ENCODE assay signal across 8 cellular contexts in the genomic region with DNA sequence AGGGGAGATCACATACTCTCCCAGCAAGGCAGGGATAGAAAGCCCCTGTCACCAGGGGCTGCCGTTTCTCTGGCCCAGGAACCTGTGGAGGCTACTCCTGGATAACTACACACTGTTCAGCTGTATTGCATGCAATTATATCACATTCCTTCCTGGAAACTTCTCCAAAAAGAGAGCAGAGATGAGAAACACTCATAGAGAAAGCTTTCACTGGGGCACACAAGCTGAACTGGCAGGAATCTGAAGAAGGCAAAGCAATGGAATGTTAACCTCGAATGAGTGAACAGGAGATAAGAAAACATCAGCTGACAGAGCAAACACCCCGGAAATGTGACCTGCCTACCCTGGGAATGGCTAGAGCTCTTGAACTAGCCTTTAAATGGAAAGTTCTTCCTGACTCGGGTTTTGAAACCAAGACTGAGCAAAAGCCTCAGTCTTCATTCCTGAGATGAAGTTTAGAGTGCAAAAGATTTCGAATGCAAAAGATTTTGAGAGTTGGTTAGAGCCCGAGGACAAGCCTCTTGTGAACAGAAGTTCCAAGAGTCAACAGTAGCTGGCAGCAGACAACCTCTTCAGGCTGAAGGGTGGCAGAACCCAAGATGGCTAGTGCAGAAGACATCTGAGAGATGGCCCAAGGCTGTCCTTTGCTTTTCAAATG. TPM values are rescaled to one million over a fixed set of nuclear protein-coding genes. Genes with fewer than 3 reads are reported as not detected.
DNase-seq lines count a peak whose midpoint lies in the region; TF ChIP-seq lines count a peak whose summit lies in the region.

No MANE protein-coding gene starts in this region.

- H3K27me3 ChIP-seq in BE2C (no peaks in the 10 kb centered on the region), brain microvascular endothelial cell (replicated peaks) (no peaks in the 10 kb centered on the region), mesenchymal stem cell (ENCODE audit: control insufficient read depth in 1 of 2, insufficient read depth in 1 of 2, low read length in 2 of 2) (no peaks in the 10 kb centered on the region)

- in situ Hi-C loops in brain microvascular endothelial cell (cut with HindIII; ENCODE audit: low pct_ligation_motif_present, low sequenced_read_pairs) = no loop called here

- H2BK120ac ChIP-seq in mesenchymal stem cell (ENCODE audit: low read depth, low read length) = peak overlapping the region; percentile 56

- H3K4me1 ChIP-seq in BE2C (no peaks in the 10 kb centered on the region), mesenchymal stem cell (ENCODE audit: control insufficient read depth, insufficient read depth, low read depth, low read length) (peaks cover 13% of the 10 kb centered on the region)

- H2BK5ac ChIP-seq in mesenchymal stem cell (ENCODE audit: low read depth, low read length, poor library complexity, severe bottlenecking) = peak overlapping the region; percentile 97

- peaks cover 2% of the 10 kb centered on the region for H3K79me1 ChIP-seq in mesenchymal stem cell (replicated peaks; ENCODE audit: low read length, poor library complexity, severe bottlenecking)

- no peak overlapping the region for H3K4me3 ChIP-seq in BE2C (ENCODE audit: low read depth, low read length)
- no peak overlapping the region for H3K4me3 ChIP-seq in brain microvascular endothelial cell (ENCODE audit: low read depth, low read length)
- peak overlapping the region in 1 of 2 experiments; percentile 27 for H3K4me3 ChIP-seq in mesenchymal stem cell (ENCODE audit: insufficient read depth in 1 of 2, low read depth in 1 of 2, low read length in 2 of 2)

- H3K36me3 ChIP-seq in BE2C = no peaks in the 10 kb centered on the region
- H3K36me3 ChIP-seq in brain microvascular endothelial cell (replicated peaks) = no peaks in the 10 kb centered on the region
- H3K36me3 ChIP-seq in mesenchymal stem cell (ENCODE audit: control insufficient read depth in 1 of 2, insufficient read depth in 2 of 2, low read depth in 1 of 2, low read length in 2 of 2) = peaks cover 0 to 6% of the 10 kb centered on the region in 2 experiments

- peak overlapping the region; percentile 86 to 93 for H3K4ac ChIP-seq in mesenchymal stem cell (ENCODE audit: low read depth in 1 of 2, low read length in 2 of 2)

- peak overlapping the region; percentile 87 for H4K91ac ChIP-seq in mesenchymal stem cell (ENCODE audit: low read length)

- H2BK12ac ChIP-seq in mesenchymal stem cell (ENCODE audit: low read length in 2 of 2) = peak overlapping the region; percentile 37 to 69

- H3K23ac ChIP-seq in mesenchymal stem cell (ENCODE audit: low read length in 2 of 2) = no peak overlapping the region

- peak overlapping the region; percentile 29 for H3K4me2 ChIP-seq in mesenchymal stem cell (ENCODE audit: low read length, poor library complexity, severe bottlenecking)

- no peak for DNase-seq in BE2C
- peak in 49 of 76 experiments; percentile 2 to 65 (median 19) for DNase-seq in HUDEP-2 (lab: John Stamatoyannopoulos, UW; ENCODE audit: unreplicated experiment in 76 of 76)
- peak; percentile 94 for DNase-seq in brain microvascular endothelial cell
- DNase-seq in mesenchymal stem cell = peak; percentile 83
- no peak for DNase-seq in NCI-H1436 (lab: John Stamatoyannopoulos, UW)
- DNase-seq in T-helper 2 cell = no peak
- DNase-seq in hypothalamus (lab: John Stamatoyannopoulos, UW) = no peak
- no peak for DNase-seq in activated CD4-positive, alpha-beta T cell treated with anti-CD3 and anti-CD28 coated beads, Interleukin-2, amount 50 U/mL, for 48 hours

- H2AFZ ChIP-seq in mesenchymal stem cell (ENCODE audit: low read depth, low read length) = no peak overlapping the region

- H3K9me3 ChIP-seq in BE2C = no peaks in the 10 kb centered on the region
- no peaks in the 10 kb centered on the region for H3K9me3 ChIP-seq in mesenchymal stem cell (ENCODE audit: control insufficient read depth, low read length)

- H3K9ac ChIP-seq in mesenchymal stem cell (ENCODE audit: low read length) = peak overlapping the region; percentile 92

- H4K8ac ChIP-seq in mesenchymal stem cell (ENCODE audit: low read length) = peak overlapping the region; percentile 75

- H3K27ac ChIP-seq in brain microvascular endothelial cell (peak overlapping the region; percentile 95), mesenchymal stem cell (ENCODE audit: low read length, poor library complexity, severe bottlenecking) (peak overlapping the region; percentile 100)

- TF ChIP-seq CTCF in BE2C (IDR thresholded peaks at IDR 0.05; ENCODE audit: low read depth, low read length) (peak; percentile 28), brain microvascular endothelial cell (IDR thresholded peaks at IDR 0.05; ENCODE audit: low read depth, low read length, missing control alignments) (peak; percentile 85)

- no peak overlapping the region for H2BK15ac ChIP-seq in mesenchymal stem cell (ENCODE audit: low read depth, poor library complexity, severe bottlenecking)

- peak overlapping the region; percentile 92 for H2AK5ac ChIP-seq in mesenchymal stem cell (ENCODE audit: low read length, severe bottlenecking)

- H3K14ac ChIP-seq in mesenchymal stem cell (ENCODE audit: low read length in 2 of 2) = no peak overlapping the region

- WGBS in mesenchymal stem cell = 21% methylated on average over 6 of the region's 6 CpGs

- peak overlapping the region; percentile 86 to 87 for H3K18ac ChIP-seq in mesenchymal stem cell (ENCODE audit: low read depth in 1 of 2, low read length in 2 of 2)

RNA-seq across cellular contexts. Expression of a gene that starts 32.3 kb away (rescaled TPM):
- 0.99 TPM for polyA plus RNA-seq in BE2C (2012; ENCODE audit: insufficient read depth, insufficient read length, low read depth)
- polyA plus RNA-seq in mesenchymal stem cell (2013, experiment 1 of 2) = 408 TPM
- polyA plus RNA-seq in mesenchymal stem cell (2013, experiment 2 of 2) = 395 TPM

Comparison
In these comparisons a context has a peak if more than half of its experiments do, and no peak if none do; other contexts are left out.
1. DNase-seq: peak in HUDEP-2 (49 of 76), brain microvascular endothelial cell (single experiment) and mesenchymal stem cell (single experiment); none in BE2C (single experiment), NCI-H1436 (single experiment), T-helper 2 cell (0 of 5), hypothalamus (0 of 51) and activated CD4-positive, alpha-beta T cell treated with anti-CD3 and anti-CD28 coated beads, Interleukin-2, amount 50 U/mL, for 48 hours (0 of 2).